Comparison of ENCODE assay signal across 22 cellular contexts in the genomic region with DNA sequence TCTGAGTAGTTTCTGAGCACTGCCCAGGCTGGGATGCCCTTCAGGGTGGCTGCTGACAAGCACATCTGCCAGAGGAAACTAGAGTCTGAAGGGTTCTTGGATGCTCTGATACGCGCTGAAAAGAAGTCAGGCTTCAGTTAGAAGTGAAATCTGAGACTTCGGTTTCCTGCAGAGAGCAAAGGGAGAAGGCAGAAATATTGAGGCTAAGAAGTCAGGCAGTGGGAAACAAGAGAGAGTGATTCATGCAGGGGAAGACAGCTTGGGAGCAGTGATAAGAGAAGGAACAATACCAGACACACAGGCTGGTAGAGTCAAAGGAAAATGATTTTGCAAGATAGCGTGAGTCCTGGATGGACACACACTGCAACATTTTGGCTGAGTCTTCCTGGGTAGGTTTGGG. TPM values are rescaled to one million over a fixed set of nuclear protein-coding genes. Genes with fewer than 3 reads are reported as not detected.
DNase-seq lines count a peak whose midpoint lies in the region; ATAC-seq, FAIRE-seq and TF ChIP-seq lines count a peak whose summit lies in the region.
"Had no signal": no experiment of that assay in that cellular context is flagged by ENCODE, and none has a peak within 500 bp of the region (broad histone marks: within the 10 kb centered on the region; RNA-seq: fewer than 3 reads in every experiment).

No MANE protein-coding gene starts in this region.

- no peak overlapping the region for H2BK120ac ChIP-seq in H9 (ENCODE audit: low read depth, low read length, poor library complexity, severe bottlenecking)

- POLR2A ChIA-PET in K562 (lab: Yijun Ruan, JAX), result no interaction called here

- TF ChIP-seq RAD21 in K562 (CRISPR knock-in tag; conservative IDR thresholded peaks at IDR 0.05 in 1 of 2, IDR thresholded peaks at IDR 0.05 in 1 of 2), result no peak

- peaks cover 11 to 16% of the 10 kb centered on the region in 2 experiments; a peak in 4 of 5 replicates for H3K9me3 Mint-ChIP-seq in H9
- H3K9me3 Mint-ChIP-seq in effector memory CD8-positive, alpha-beta T cell, result no peaks in the 10 kb centered on the region
- H3K9me3 Mint-ChIP-seq: activated naive CD4-positive, alpha-beta T cell treated with anti-CD3 and anti-CD28 coated beads, Interleukin-2, amount 10 ng/mL, durations not matched to agents 7 days and 5 days; type B pancreatic cell had no signal

- no peak for TF ChIP-seq CTCF in H9 (conservative IDR thresholded peaks at IDR 0.05)
- no peak for TF ChIP-seq CTCF in K562 (IDR thresholded peaks at IDR 0.05 in 2 of 3, conservative IDR thresholded peaks at IDR 0.05 in 1 of 3; ENCODE audit: insufficient read depth in 2 of 3, low read depth in 1 of 3, low read length in 3 of 3)

- H4K91ac ChIP-seq in H9 (ENCODE audit: insufficient read length, low read depth, low read length), result no peak overlapping the region

- H3K9ac ChIP-seq in H9 (ENCODE audit: extremely low read depth, insufficient read length, low read length) (no peak overlapping the region), K562 (ENCODE audit: insufficient read depth in 1 of 2, low read depth in 2 of 2, low read length in 2 of 2) (no peak overlapping the region)

- H3K27ac ChIP-seq in H9 (ENCODE audit: insufficient read length, low read depth, low read length), result no peak overlapping the region
- no peak overlapping the region for H3K27ac ChIP-seq in K562 (ENCODE audit: extremely low read depth, low read depth, low read length)
- H3K27ac ChIP-seq: RWPE1 had no signal

- H3K79me2 ChIP-seq in H9 (ENCODE audit: insufficient read depth, low read length), result no peaks in the 10 kb centered on the region
- no peaks in the 10 kb centered on the region for H3K79me2 ChIP-seq in K562 (ENCODE audit: control insufficient read depth, insufficient read depth, low read length)

- H3K23me2 ChIP-seq in H9 (ENCODE audit: insufficient read length, low read depth, low read length, poor library complexity, severe bottlenecking), result no peaks in the 10 kb centered on the region

- H3T11ph ChIP-seq in H9 (ENCODE audit: low read length), result no peak overlapping the region

- in situ Hi-C loops in K562 (cut with MboI), result no loop called here

- no peak overlapping the region for H4K5ac ChIP-seq in H9 (ENCODE audit: insufficient read length, low read depth, low read length)

- no peak overlapping the region for H2BK15ac ChIP-seq in H9 (ENCODE audit: low read depth, low read length)

- CTCF ChIA-PET in K562 (lab: Yijun Ruan, JAX; ENCODE audit: low intra/inter-chr PET ratio), result no interaction called here

- no peak overlapping the region for H3K4me3 ChIP-seq in K562

- no peak overlapping the region for H3K18ac ChIP-seq in H9 (ENCODE audit: insufficient read length, low read depth, low read length)

- intact Hi-C loops in K562 (cut with micrococcal nuclease) (no loop called here), left colon (cut with DNase I, micrococcal nuclease) (no loop called here)

- H3K36me3 Mint-ChIP-seq in H9 (ENCODE audit: insufficient read depth in 1 of 3, low read depth in 3 of 3), result peaks cover 0 to 3% (median 0%) of the 10 kb centered on the region in 3 experiments; a peak in 3 of 7 replicates
- H3K36me3 Mint-ChIP-seq in effector memory CD8-positive, alpha-beta T cell (ENCODE audit: insufficient read depth), result no peaks in the 10 kb centered on the region
- H3K36me3 Mint-ChIP-seq: activated naive CD4-positive, alpha-beta T cell treated with anti-CD3 and anti-CD28 coated beads, Interleukin-2, amount 10 ng/mL, durations not matched to agents 7 days and 5 days; CD8-positive, alpha-beta memory T cell; type B pancreatic cell had no signal

- TF ChIP-seq POLR2A in K562 (conservative IDR thresholded peaks at IDR 0.05), result no peak

- H3K27ac Mint-ChIP-seq in H9, result no peak overlapping the region
- no peak overlapping the region for H3K27ac Mint-ChIP-seq in effector memory CD8-positive, alpha-beta T cell
- H3K27ac Mint-ChIP-seq: activated naive CD4-positive, alpha-beta T cell treated with anti-CD3 and anti-CD28 coated beads, Interleukin-2, amount 10 ng/mL, durations not matched to agents 7 days and 5 days; CD8-positive, alpha-beta memory T cell; stimulated activated naive CD8-positive, alpha-beta T cell treated with anti-CD3 and anti-CD28 coated beads, Interleukin-15, amount 100 ng/mL, for 72 hours; type B pancreatic cell had no signal

- FAIRE-seq in K562 (lab: Jason Lieb, UNC), result no peak
- FAIRE-seq: astrocyte had no signal

- H3K56ac ChIP-seq in H9 (ENCODE audit: insufficient read length, low read depth, low read length), result no peak overlapping the region

- peaks cover 16% of the 10 kb centered on the region for H3K4me1 ChIP-seq in H9 (ENCODE audit: insufficient read depth, low read length)
- no peaks in the 10 kb centered on the region for H3K4me1 ChIP-seq in K562 (replicated peaks in 1 of 2; ENCODE audit: control insufficient read depth in 2 of 2, insufficient read depth in 2 of 2, low read length in 2 of 2)

- no peak overlapping the region for H2AK5ac ChIP-seq in H9 (ENCODE audit: insufficient read length, low read length)

- no peaks in the 10 kb centered on the region for H3K79me1 ChIP-seq in H9 (ENCODE audit: insufficient read depth, low read depth, low read length, poor library complexity, severe bottlenecking)

- ATAC-seq in K562 (no peak; the same call in 2 of the 3 replicates), left colon (no peak)
- ATAC-seq in effector memory CD8-positive, alpha-beta T cell (replicated peaks), result no peak
- ATAC-seq: sciatic nerve; stimulated activated naive CD8-positive, alpha-beta T cell treated with anti-CD3 and anti-CD28 coated beads, Interleukin-15, amount 100 ng/mL, for 72 hours had no signal

- no peak overlapping the region for H4K8ac ChIP-seq in H9 (replicated peaks; ENCODE audit: insufficient read length, low read depth, low read length)

- H3K4me2 ChIP-seq in H9 (ENCODE audit: insufficient read depth, insufficient read length, low read length) (peak overlapping the region; percentile 21), K562 (ENCODE audit: insufficient read depth, low read length) (no peak overlapping the region)

- no peaks in the 10 kb centered on the region for H3K9me3 ChIP-seq in H9 (ENCODE audit: control insufficient read depth, low read depth, low read length)
- no peaks in the 10 kb centered on the region for H3K9me3 ChIP-seq in K562 (replicated peaks; ENCODE audit: control insufficient read depth, insufficient read depth, low read depth, low read length)

- H2BK5ac ChIP-seq in H9 (ENCODE audit: insufficient read length, low read length), result no peak overlapping the region

- no TSS peak for BruUV-seq in K562 (replicated peaks; lab: Mats Ljungman, UMichigan)

- H3K4me1 Mint-ChIP-seq in H9, result peaks cover 40 to 55% of the 10 kb centered on the region in 2 experiments
- H3K4me1 Mint-ChIP-seq in effector memory CD8-positive, alpha-beta T cell (ENCODE audit: low read depth in 2 of 2), result no peaks in the 10 kb centered on the region
- H3K4me1 Mint-ChIP-seq: activated naive CD4-positive, alpha-beta T cell treated with anti-CD3 and anti-CD28 coated beads, Interleukin-2, amount 10 ng/mL, durations not matched to agents 7 days and 5 days; CD8-positive, alpha-beta memory T cell; stimulated activated naive CD8-positive, alpha-beta T cell treated with anti-CD3 and anti-CD28 coated beads, Interleukin-15, amount 100 ng/mL, for 72 hours had no signal

- H3K36me3 ChIP-seq in K562 (ENCODE audit: control insufficient read depth, insufficient read depth, low read length), result no peaks in the 10 kb centered on the region

- no peak overlapping the region for H3K4ac ChIP-seq in H9 (ENCODE audit: low read depth, low read length)

- H3K23ac ChIP-seq in H9 (ENCODE audit: insufficient read length, low read depth, low read length), result no peak overlapping the region

- H4K20me1 ChIP-seq in H9 (ENCODE audit: control insufficient read depth, insufficient read depth, insufficient read length) (no peaks in the 10 kb centered on the region), K562 (replicated peaks; ENCODE audit: control insufficient read depth, insufficient read depth, low read length) (no peaks in the 10 kb centered on the region)

- H3K27me3 ChIP-seq in H9 (ENCODE audit: insufficient read depth, low read length) (no peaks in the 10 kb centered on the region), K562 (ENCODE audit: control insufficient read depth in 2 of 2, insufficient read depth in 2 of 2, low read length in 2 of 2) (no peaks in the 10 kb centered on the region; a peak in 1 of 5 replicates)

- 0 out of 2 replicates have a peak, but pooled peaks have one; percentile 5 for TF ChIP-seq EP300 in K562 (IDR thresholded peaks at IDR 0.05; ENCODE audit: low read length)

- WGBS in H9 (ENCODE audit: extremely low coverage, insufficient read length, low lambda C conversion rate), result no CpG with 5 or more reads among the region's 4 CpGs
- 0% methylated on average over 4 of the region's 4 CpGs for WGBS in K562 (ENCODE audit: insufficient coverage, low coverage, missing lambda C conversion rate)

- H2AFZ ChIP-seq in H9 (ENCODE audit: low read length) (no peak overlapping the region), K562 (ENCODE audit: low read depth, low read length) (no peak overlapping the region)

- H3K9me1 ChIP-seq in K562 (ENCODE audit: control insufficient read depth, insufficient read depth, low read length), result peaks cover 2% of the 10 kb centered on the region

- H3K4me3 Mint-ChIP-seq in H9, result no peak overlapping the region
- H3K4me3 Mint-ChIP-seq in effector memory CD8-positive, alpha-beta T cell, result no peak overlapping the region
- H3K4me3 Mint-ChIP-seq: activated naive CD4-positive, alpha-beta T cell treated with anti-CD3 and anti-CD28 coated beads, Interleukin-2, amount 10 ng/mL, durations not matched to agents 7 days and 5 days; CD8-positive, alpha-beta memory T cell; stimulated activated naive CD8-positive, alpha-beta T cell treated with anti-CD3 and anti-CD28 coated beads, Interleukin-15, amount 100 ng/mL, for 72 hours; type B pancreatic cell had no signal

- DNase-seq in H9 (peak; percentile 26), NCI-H2171 (lab: John Stamatoyannopoulos, UW) (peak; percentile 6), K562 (ENCODE audit: extremely low read depth in 1 of 4, low spot score in 3 of 4) (peak in 2 of 4 experiments; percentile 13 to 27), left kidney (ENCODE audit: low read depth, low spot score) (peak; percentile 55), SKM-1 (lab: John Stamatoyannopoulos, UW; ENCODE audit: unreplicated experiment) (no peak), left colon (no peak)
- DNase-seq in effector memory CD8-positive, alpha-beta T cell, result no peak
- DNase-seq in activated naive CD4-positive, alpha-beta T cell (lab: John Stamatoyannopoulos, UW), result no peak
- DNase-seq: activated CD4-positive, alpha-beta T cell treated with anti-CD3 and anti-CD28 coated beads, Interleukin-2, amount 50 U/mL, for 48 hours; activated naive CD4-positive, alpha-beta T cell treated with anti-CD3 and anti-CD28 coated beads, Interleukin-2, amount 10 ng/mL, durations not matched to agents 7 days and 5 days; CD8-positive, alpha-beta memory T cell; erythroblast; H7; NCI-H345; stimulated activated naive CD8-positive, alpha-beta T cell treated with anti-CD3 and anti-CD28 coated beads, Interleukin-15, amount 100 ng/mL, for 72 hours; SW 1271 had no signal

- no peak overlapping the region for H2BK20ac ChIP-seq in H9 (ENCODE audit: low read depth, low read length, poor library complexity, severe bottlenecking)

- peak overlapping the region; percentile 79; the same call in 1 of the 2 replicates for H3K14ac ChIP-seq in H9 (ENCODE audit: insufficient read depth, low read length)

- no peak overlapping the region for H2BK12ac ChIP-seq in H9 (ENCODE audit: insufficient read length, low read depth, low read length)

- H3K27me3 Mint-ChIP-seq in H9 (ENCODE audit: low read depth), result no peaks in the 10 kb centered on the region
- peaks cover 13 to 16% of the 10 kb centered on the region in 2 donors for H3K27me3 Mint-ChIP-seq in effector memory CD8-positive, alpha-beta T cell

RNA-seq across cellular contexts. Expression of a gene that starts 51.0 kb away (rescaled TPM):
- total RNA-seq in H9 (2021), result not detected in 2 replicates
- not detected in 2 replicates for total RNA-seq in K562 (2011; cell fraction: chromatin; rRNA removed; ENCODE audit: low replicate concordance)
- not detected in 2 replicates for total RNA-seq in K562 (2011; cell fraction: nucleolus; rRNA removed)
- not detected in 2 replicates for total RNA-seq in K562 (2011; cell fraction: nucleoplasm; rRNA removed)
- not detected in 2 replicates for total RNA-seq in K562 (2014; rRNA removed)
- total RNA-seq in K562 (2014; rRNA removed; fragmentation: Illumina TruSeq; extraction: Trizol), result not detected in 2 replicates
- not detected in 2 replicates for total RNA-seq in K562 (2015; rRNA removed; fragmentation: Illumina TruSeq; extraction: Trizol)
- total RNA-seq in K562 (2021), result not detected in 2 replicates
- polyA plus RNA-seq in K562 (2011; rRNA removed), result not detected in 2 replicates
- polyA plus RNA-seq in K562 (2011; cell fraction: cytosol; rRNA removed), result not detected in 2 replicates
- not detected in 2 replicates for polyA plus RNA-seq in K562 (2011; cell fraction: nucleus; rRNA removed)
- polyA plus RNA-seq in K562 (2012), result 0.18 TPM in 1 of 2 replicates, not detected in the other
- polyA plus RNA-seq in K562 (2014; fragmentation: Illumina TruSeq; extraction: Trizol), result 0.03 TPM in 1 of 2 replicates, not detected in the other
- not detected for polyA plus RNA-seq in K562 (2014; fragmentation: Nextera tagmentation; extraction: Ambion mirVana)
- not detected in 2 replicates for polyA plus RNA-seq in K562 (2014; rRNA removed)
- polyA minus RNA-seq in K562 (2011; rRNA and poly(A)+ RNA removed), result not detected in 2 replicates
- not detected in 2 replicates for polyA minus RNA-seq in K562 (2011; cell fraction: cytosol; rRNA and poly(A)+ RNA removed)
- polyA minus RNA-seq in K562 (2011; cell fraction: nucleus; rRNA and poly(A)+ RNA removed), result not detected in 2 replicates
- total RNA-seq in left colon, result not detected
- total RNA-seq: astrocyte; CD8-positive, alpha-beta memory T cell; lower leg skin; omental fat pad; sciatic nerve had no signal
- polyA plus RNA-seq: CD8-positive, alpha-beta memory T cell had no signal

Comparison
In these comparisons a context has a peak if more than half of its experiments do, and no peak if none do; other contexts are left out.
1. DNase-seq: peak in H9 (single experiment), NCI-H2171 (single experiment) and left kidney (single experiment); none in effector memory CD8-positive, alpha-beta T cell (0 of 3), SKM-1 (single experiment), activated naive CD4-positive, alpha-beta T cell (0 of 4) and left colon (0 of 2).